In genomic region chr2:126971481-126972271, GRCh38 we compare ENCODE assay signal across 8 cellular contexts.
DNase-seq lines count a peak whose midpoint lies in the region; ATAC-seq, FAIRE-seq and TF ChIP-seq lines count a peak whose summit lies in the region.

No MANE protein-coding gene starts in this region.

- peak overlapping the region; percentile 46 for H3K4me3 Mint-ChIP-seq in activated naive CD8-positive, alpha-beta T cell treated with anti-CD3 and anti-CD28 coated beads, Interleukin-2, amount 50 U/mL, for 24 hours

- H3K27ac Mint-ChIP-seq in activated naive CD8-positive, alpha-beta T cell treated with anti-CD3 and anti-CD28 coated beads, Interleukin-2, amount 50 U/mL, for 24 hours: no peak overlapping the region

- H3K27ac ChIP-seq in vagina: peak overlapping the region; percentile 73

- peaks cover 4% of the 10 kb centered on the region for H3K4me1 Mint-ChIP-seq in activated naive CD8-positive, alpha-beta T cell treated with anti-CD3 and anti-CD28 coated beads, Interleukin-2, amount 50 U/mL, for 24 hours

- H2AFZ ChIP-seq in Loucy (ENCODE audit: low read length): peak overlapping the region; percentile 86

- FAIRE-seq in H54 (lab: Jason Lieb, UNC): no peak

- intact Hi-C loops in left cardiac atrium (cut with DNase I): no loop called here
- intact Hi-C loops in vagina (cut with DNase I): no loop called here

- DNase-seq in GM03348 (ENCODE audit: low spot score) (peak; percentile 92), H54 (ENCODE audit: insufficient read length, low spot score) (peak; percentile 80), SW480 (ENCODE audit: low spot score) (peak; percentile 52), left cardiac atrium (peak; percentile 79), renal cortical epithelial cell (ENCODE audit: low read depth) (peak; percentile 80), vagina (ENCODE audit: extremely low spot score in 2 of 2) (no peak)
- peak; percentile 76 for DNase-seq in activated naive CD8-positive, alpha-beta T cell treated with anti-CD3 and anti-CD28 coated beads, Interleukin-2, amount 50 U/mL, for 24 hours

- peak; percentile 74 for TF ChIP-seq CTCF in Loucy (conservative IDR thresholded peaks at IDR 0.05; ENCODE audit: low read length)
- peak; percentile 73 to 88 (median 82) for TF ChIP-seq CTCF in vagina (IDR thresholded peaks at IDR 0.05)

- H3K27me3 Mint-ChIP-seq in activated naive CD8-positive, alpha-beta T cell treated with anti-CD3 and anti-CD28 coated beads, Interleukin-2, amount 50 U/mL, for 24 hours: peaks cover 30% of the 10 kb centered on the region

- no peaks in the 10 kb centered on the region for H3K9me3 Mint-ChIP-seq in activated naive CD8-positive, alpha-beta T cell treated with anti-CD3 and anti-CD28 coated beads, Interleukin-2, amount 50 U/mL, for 24 hours

- H3K36me3 ChIP-seq in Loucy (ENCODE audit: insufficient read depth, low read length) (no peaks in the 10 kb centered on the region), vagina (no peaks in the 10 kb centered on the region)

- H3K9ac ChIP-seq in Loucy (ENCODE audit: low read depth, low read length, poor library complexity, severe bottlenecking): no peak overlapping the region

- H3K4me3 ChIP-seq in Loucy (ENCODE audit: low read length, poor library complexity, severe bottlenecking): peak overlapping the region; percentile 64
- peak overlapping the region; percentile 39 to 49 for H3K4me3 ChIP-seq in vagina

- H3K27me3 ChIP-seq in Loucy (ENCODE audit: insufficient read depth, low read length, poor library complexity, severe bottlenecking): no peaks in the 10 kb centered on the region
- H3K27me3 ChIP-seq in vagina: no peaks in the 10 kb centered on the region

- H3K4me1 ChIP-seq in Loucy (ENCODE audit: insufficient read depth, low read length, poor library complexity, severe bottlenecking): no peaks in the 10 kb centered on the region
- H3K4me1 ChIP-seq in vagina: peaks cover 14% of the 10 kb centered on the region

- H3K9me2 ChIP-seq in Loucy (replicated peaks; ENCODE audit: low read depth, low read length): no peaks in the 10 kb centered on the region

- H3K9me3 ChIP-seq in Loucy (ENCODE audit: insufficient read depth, low read depth, low read length) (no peaks in the 10 kb centered on the region), vagina (no peaks in the 10 kb centered on the region)

- no peaks in the 10 kb centered on the region for H3F3A ChIP-seq in Loucy (ENCODE audit: low read depth)

- H3K4me2 ChIP-seq in Loucy (ENCODE audit: low read depth, low read length, poor library complexity, severe bottlenecking): peak overlapping the region; percentile 82

- TF ChIP-seq POLR2A in H54 (IDR thresholded peaks at IDR 0.05; ENCODE audit: low read depth, low read length) (no peak), vagina (IDR thresholded peaks at IDR 0.05) (no peak)

- no peaks in the 10 kb centered on the region for H4K20me1 ChIP-seq in Loucy (ENCODE audit: insufficient read depth, low read length, poor library complexity, severe bottlenecking)

- peak; percentile 78 for ATAC-seq in activated naive CD8-positive, alpha-beta T cell treated with anti-CD3 and anti-CD28 coated beads, Interleukin-2, amount 50 U/mL, for 24 hours
- ATAC-seq in left cardiac atrium: peak; percentile 86 to 87

- H3K79me2 ChIP-seq in Loucy (ENCODE audit: insufficient read depth, low read length): no peaks in the 10 kb centered on the region

- H3K36me3 Mint-ChIP-seq in activated naive CD8-positive, alpha-beta T cell treated with anti-CD3 and anti-CD28 coated beads, Interleukin-2, amount 50 U/mL, for 24 hours (ENCODE audit: low read depth): no peaks in the 10 kb centered on the region

Comparison
In these comparisons a context has a peak if more than half of its experiments do, and no peak if none do; other contexts are left out.
1. DNase-seq: peak in GM03348 (single experiment), H54 (single experiment), SW480 (single experiment), activated naive CD8-positive, alpha-beta T cell treated with anti-CD3 and anti-CD28 coated beads, Interleukin-2, amount 50 U/mL, for 24 hours (single experiment), left cardiac atrium (single experiment) and renal cortical epithelial cell (single experiment); none in vagina (0 of 2).